7 cellular contexts compared by ENCODE assay signal in genomic region chr15:20291616-20292015, GRCh38.
DNase-seq lines count a peak whose midpoint lies in the region; ATAC-seq and TF ChIP-seq lines count a peak whose summit lies in the region.
"Not testable (repeated sequence)": the region's sequence is repeated elsewhere in the genome, so short reads cannot be mapped to it uniquely, and the experiment has no call there.

No MANE protein-coding gene starts in this region.

- not testable (repeated sequence) for H3K27ac ChIP-seq in Peyer's patch, upper lobe of right lung

- intact Hi-C loops in upper lobe of right lung (cut with DNase I) = not testable (repeated sequence)

- CTCF ChIA-PET in activated CD8-positive, alpha-beta memory T cell treated with anti-CD3 and anti-CD28 coated beads, Interleukin-2, amount 10 ng/mL, durations not matched to agents 7 days and 5 days (lab: Charles Lee) = not testable (repeated sequence)

- not testable (repeated sequence) for H3K27ac Mint-ChIP-seq in activated CD8-positive, alpha-beta memory T cell treated with anti-CD3 and anti-CD28 coated beads, Interleukin-2, amount 10 ng/mL, durations not matched to agents 7 days and 5 days; activated naive CD4-positive, alpha-beta T cell treated with anti-CD3 and anti-CD28 coated beads, Interleukin-2, amount 50 U/mL, for 72 hours; progenitor cell of endocrine pancreas

- H3K27me3 Mint-ChIP-seq in activated CD8-positive, alpha-beta memory T cell treated with anti-CD3 and anti-CD28 coated beads, Interleukin-2, amount 10 ng/mL, durations not matched to agents 7 days and 5 days; progenitor cell of endocrine pancreas: not testable (repeated sequence)

- not testable (repeated sequence) for H3K4me3 Mint-ChIP-seq in activated CD8-positive, alpha-beta memory T cell treated with anti-CD3 and anti-CD28 coated beads, Interleukin-2, amount 10 ng/mL, durations not matched to agents 7 days and 5 days; progenitor cell of endocrine pancreas (ENCODE audit: low read depth)

- H3K4me1 Mint-ChIP-seq in activated CD8-positive, alpha-beta memory T cell treated with anti-CD3 and anti-CD28 coated beads, Interleukin-2, amount 10 ng/mL, durations not matched to agents 7 days and 5 days; progenitor cell of endocrine pancreas (ENCODE audit: low read depth): not testable (repeated sequence)

- H3K9me3 ChIP-seq in Peyer's patch, upper lobe of right lung: not testable (repeated sequence)

- not testable (repeated sequence) for TF ChIP-seq CTCF in Peyer's patch (IDR thresholded peaks at IDR 0.05); progenitor cell of endocrine pancreas (IDR thresholded peaks at IDR 0.05; ENCODE audit: unreplicated experiment); upper lobe of right lung (IDR thresholded peaks at IDR 0.05)

- not testable (repeated sequence) for H3K4me1 ChIP-seq in Peyer's patch, upper lobe of right lung

- TF ChIP-seq POLR2A in Peyer's patch (IDR thresholded peaks at IDR 0.05) = not testable (repeated sequence)

- not testable (repeated sequence) for H3K27me3 ChIP-seq in Peyer's patch, upper lobe of right lung

- DNase-seq in Peyer's patch (peak in 2 of 3 donors; percentile 14 to 26), ecto neural progenitor cell (ENCODE audit: low spot score) (peak; percentile 4), left lobe of liver (ENCODE audit: low spot score) (peak; percentile 41), progenitor cell of endocrine pancreas (ENCODE audit: low spot score, unreplicated experiment) (peak; percentile 8), upper lobe of right lung (peak; percentile 55)
- peak; percentile 11 for DNase-seq in activated CD8-positive, alpha-beta memory T cell treated with anti-CD3 and anti-CD28 coated beads, Interleukin-2, amount 10 ng/mL, durations not matched to agents 7 days and 5 days
- DNase-seq in activated naive CD4-positive, alpha-beta T cell treated with anti-CD3 and anti-CD28 coated beads, Interleukin-2, amount 50 U/mL, for 72 hours (ENCODE audit: low spot score in 2 of 2) = peak; percentile 0 to 48

- not testable (repeated sequence) for H3K36me3 ChIP-seq in Peyer's patch, upper lobe of right lung

- not testable (repeated sequence) for H3K36me3 Mint-ChIP-seq in activated CD8-positive, alpha-beta memory T cell treated with anti-CD3 and anti-CD28 coated beads, Interleukin-2, amount 10 ng/mL, durations not matched to agents 7 days and 5 days; activated naive CD4-positive, alpha-beta T cell treated with anti-CD3 and anti-CD28 coated beads, Interleukin-2, amount 50 U/mL, for 72 hours; progenitor cell of endocrine pancreas (ENCODE audit: insufficient read depth)

- not testable (repeated sequence) for H3K4me3 ChIP-seq in Peyer's patch, upper lobe of right lung

- not testable (repeated sequence) for H3K9me3 Mint-ChIP-seq in activated CD8-positive, alpha-beta memory T cell treated with anti-CD3 and anti-CD28 coated beads, Interleukin-2, amount 10 ng/mL, durations not matched to agents 7 days and 5 days (ENCODE audit: low read depth); activated naive CD4-positive, alpha-beta T cell treated with anti-CD3 and anti-CD28 coated beads, Interleukin-2, amount 50 U/mL, for 72 hours
- H3K9me3 Mint-ChIP-seq in progenitor cell of endocrine pancreas (ENCODE audit: low read depth) = peaks cover 11% of the 10 kb centered on the region

- not testable (repeated sequence) for ATAC-seq in activated CD8-positive, alpha-beta memory T cell treated with anti-CD3 and anti-CD28 coated beads, Interleukin-2, amount 10 ng/mL, durations not matched to agents 7 days and 5 days; activated naive CD4-positive, alpha-beta T cell treated with anti-CD3 and anti-CD28 coated beads, Interleukin-2, amount 50 U/mL, for 72 hours; left lobe of liver; upper lobe of right lung

Comparison
In these comparisons a context has a peak if more than half of its experiments do, and no peak if none do; other contexts are left out.
1. DNase-seq: peak in every context shown above with its lines; median percentile 55 in upper lobe of right lung; 41 in left lobe of liver; 24 in activated naive CD4-positive, alpha-beta T cell treated with anti-CD3 and anti-CD28 coated beads, Interleukin-2, amount 50 U/mL, for 72 hours; 20 in Peyer's patch; 11 in activated CD8-positive, alpha-beta memory T cell treated with anti-CD3 and anti-CD28 coated beads, Interleukin-2, amount 10 ng/mL, durations not matched to agents 7 days and 5 days; 8 in progenitor cell of endocrine pancreas; 4 in ecto neural progenitor cell.